ENCODE assay signal across 1 cellular context in genomic region chr22:23857606-23858483, GRCh38.
TF ChIP-seq lines count a peak whose summit lies in the region.

Gene SLC2A11, plus strand, starts transcription at chr22:23857875. Its CDS starts 125 bp downstream, at chr22:23858000.

TF ChIP-seq in HepG2, 621 proteins besides CTCF, POLR2A, EP300 and RAD21 (continued from another document and continues in another):
- TF ChIP-seq ATF6 (CRISPR knock-in tag; conservative IDR thresholded peaks at IDR 0.05): no peak
- TF ChIP-seq HMGXB3 (CRISPR knock-in tag; IDR thresholded peaks at IDR 0.05; ENCODE audit: borderline replicate concordance): 0 out of 2 replicates have a peak, but pooled peaks have one; percentile 24
- 0 out of 2 replicates have a peak, but pooled peaks have one; percentile 31 for TF ChIP-seq TSC22D2 (CRISPR knock-in tag; IDR thresholded peaks at IDR 0.05; ENCODE audit: borderline replicate concordance)
- no peak for TF ChIP-seq FOXA3 (CRISPR knock-in tag; IDR thresholded peaks at IDR 0.05)
- TF ChIP-seq RXRA (CRISPR knock-in tag; IDR thresholded peaks at IDR 0.05): peak; percentile 33
- 0 out of 2 replicates have a peak, but pooled peaks have one; percentile 23 for TF ChIP-seq REPIN1 (CRISPR knock-in tag; IDR thresholded peaks at IDR 0.05; ENCODE audit: borderline replicate concordance, low read depth)
- no peak for TF ChIP-seq MXD1 (CRISPR knock-in tag; IDR thresholded peaks at IDR 0.05)
- 0 out of 2 replicates have a peak, but pooled peaks have one; percentile 48 for TF ChIP-seq ISL2 (CRISPR knock-in tag; IDR thresholded peaks at IDR 0.05)
- TF ChIP-seq NFE2L2 (IDR thresholded peaks at IDR 0.05; ENCODE audit: low read length): no peak
- no peak for TF ChIP-seq ZNF33A (CRISPR knock-in tag; IDR thresholded peaks at IDR 0.05; ENCODE audit: borderline replicate concordance)
- TF ChIP-seq IRF2 (CRISPR knock-in tag; IDR thresholded peaks at IDR 0.05): no peak
- no peak for TF ChIP-seq ZNF776 (CRISPR knock-in tag; IDR thresholded peaks at IDR 0.05)
- peak; percentile 18; the same call in 1 of the 2 replicates for TF ChIP-seq KMT2B (CRISPR knock-in tag; IDR thresholded peaks at IDR 0.05)
- TF ChIP-seq ZNF607 (CRISPR knock-in tag; IDR thresholded peaks at IDR 0.05; ENCODE audit: borderline replicate concordance): no peak; the same call in 1 of the 2 replicates
- peak; percentile 42; the same call in 1 of the 2 replicates for TF ChIP-seq ZNF350 (CRISPR knock-in tag; IDR thresholded peaks at IDR 0.05; ENCODE audit: borderline replicate concordance, low read depth)
- TF ChIP-seq HNRNPH1 (optimal IDR thresholded peaks at IDR 0.05; ENCODE audit: low read depth, low read length): no peak
- TF ChIP-seq ZBTB33 (CRISPR knock-in tag; IDR thresholded peaks at IDR 0.05): peak; percentile 92
- no peak for TF ChIP-seq ZSCAN12 (CRISPR knock-in tag; IDR thresholded peaks at IDR 0.05)
- TF ChIP-seq DR1 (CRISPR knock-in tag; IDR thresholded peaks at IDR 0.05): peak; percentile 55; the same call in 1 of the 2 replicates
- 0 out of 2 replicates have a peak, but pooled peaks have one; percentile 39 for TF ChIP-seq YEATS2 (CRISPR knock-in tag; IDR thresholded peaks at IDR 0.05; ENCODE audit: borderline replicate concordance)
- no peak for TF ChIP-seq DPF2 (CRISPR knock-in tag; IDR thresholded peaks at IDR 0.05; ENCODE audit: borderline replicate concordance, low read depth)
- TF ChIP-seq MTERF4 (CRISPR knock-in tag; IDR thresholded peaks at IDR 0.05): peak; percentile 53; the same call in 1 of the 2 replicates
- peak; percentile 91 for TF ChIP-seq ZNF574 (CRISPR knock-in tag; IDR thresholded peaks at IDR 0.05)
- TF ChIP-seq ZNF83 (CRISPR knock-in tag; IDR thresholded peaks at IDR 0.05; ENCODE audit: borderline replicate concordance): 0 out of 2 replicates have a peak, but pooled peaks have one; percentile 71
- no peak; the same call in 1 of the 2 replicates for TF ChIP-seq NFYB (CRISPR knock-in tag; IDR thresholded peaks at IDR 0.05)
- no peak for TF ChIP-seq ZNF326 (CRISPR knock-in tag; IDR thresholded peaks at IDR 0.05; ENCODE audit: borderline replicate concordance)
- TF ChIP-seq DDIT3 (CRISPR knock-in tag; IDR thresholded peaks at IDR 0.05): no peak
- TF ChIP-seq BCL3 (CRISPR knock-in tag; IDR thresholded peaks at IDR 0.05): peak; percentile 73; the same call in 1 of the 2 replicates
- TF ChIP-seq DZIP1 (CRISPR knock-in tag; IDR thresholded peaks at IDR 0.05): 0 out of 2 replicates have a peak, but pooled peaks have one; percentile 31
